In the genomic region with DNA sequence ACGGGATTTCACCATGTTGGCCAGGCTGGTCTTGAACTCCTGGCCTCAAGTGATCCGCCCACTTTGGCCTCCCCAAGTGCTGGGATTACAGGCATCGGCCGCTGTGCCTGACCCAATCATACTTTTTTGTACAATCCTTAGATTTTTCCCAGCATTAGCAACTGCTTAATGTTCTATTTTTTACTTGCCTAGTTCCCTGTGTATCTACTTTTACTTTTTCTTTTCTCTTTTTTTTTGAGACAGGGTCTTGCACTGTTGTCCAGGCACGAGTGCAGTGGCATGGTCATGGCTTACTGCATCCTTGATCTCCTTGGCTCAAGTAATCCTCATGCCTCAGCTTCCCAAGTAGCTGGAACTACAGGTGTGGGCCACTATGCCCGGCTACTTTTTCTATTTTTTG, we compare ENCODE assay signal across 15 cellular contexts. TPM values are rescaled to one million over a fixed set of nuclear protein-coding genes. Genes with fewer than 3 reads are reported as not detected.
DNase-seq lines count a peak whose midpoint lies in the region; ATAC-seq, FAIRE-seq and TF ChIP-seq lines count a peak whose summit lies in the region.
"Had no signal": no experiment of that assay in that cellular context is flagged by ENCODE, and none has a peak within 500 bp of the region (broad histone marks: within the 10 kb centered on the region; RNA-seq: fewer than 3 reads in every experiment).

No MANE protein-coding gene starts in this region.

- H4K20me1 ChIP-seq in HepG2 (ENCODE audit: insufficient read depth, low read length): peaks cover 21% of the 10 kb centered on the region
- peaks cover 57% of the 10 kb centered on the region for H4K20me1 ChIP-seq in OCI-LY7 (ENCODE audit: insufficient read depth, low read length)

- H3K9me2 ChIP-seq in OCI-LY7 (ENCODE audit: insufficient read depth, low read length): no peaks in the 10 kb centered on the region

- H3K4me2 ChIP-seq in HepG2 (ENCODE audit: low read depth, low read length) (no peak overlapping the region), OCI-LY7 (ENCODE audit: low read length) (peak overlapping the region; percentile 89)

- H3K4me1 Mint-ChIP-seq in endodermal cell (peaks cover 45% of the 10 kb centered on the region), type B pancreatic cell (ENCODE audit: unreplicated experiment) (peaks cover 41% of the 10 kb centered on the region)

- H3K4me3 Mint-ChIP-seq in endodermal cell: no peak overlapping the region
- peak overlapping the region; percentile 44 for H3K4me3 Mint-ChIP-seq in type B pancreatic cell

- H3K27ac ChIP-seq in HepG2 (ENCODE audit: extremely low read length, insufficient read depth, low read length): no peak overlapping the region
- H3K27ac ChIP-seq in right lobe of liver: no peak overlapping the region
- H3K27ac ChIP-seq in OCI-LY7 (ENCODE audit: low read depth, low read length, poor library complexity, severe bottlenecking): peak overlapping the region; percentile 56
- H3K27ac ChIP-seq in endodermal cell (ENCODE audit: low read depth, low read length): no peak overlapping the region

- FAIRE-seq in HepG2 (lab: Jason Lieb, UNC): no peak

- H3K9ac ChIP-seq in HepG2 (ENCODE audit: insufficient read depth, low read depth, low read length) (no peak overlapping the region), endodermal cell (ENCODE audit: extremely low read depth, low read length, poor library complexity, severe bottlenecking) (no peak overlapping the region)

- DNase-seq in HepG2 (ENCODE audit: low spot score): no peak
- DNase-seq in right lobe of liver: no peak
- no peak for DNase-seq in OCI-LY7 (ENCODE audit: low spot score)
- DNase-seq in endodermal cell: peak; percentile 35
- no peak for DNase-seq in type B pancreatic cell (ENCODE audit: extremely low spot score, unreplicated experiment)
- no peak for DNase-seq in NCI-H446 (lab: John Stamatoyannopoulos, UW)
- no peak for DNase-seq in NCI-H1436 (lab: John Stamatoyannopoulos, UW)
- DNase-seq: BE2C; NCI-H1436 treated with DMSO at 0.1 percent for 48 hours; NCI-H748 treated with DMSO at 0.1 percent for 48 hours; right cardiac atrium; SIG-M5; stimulated activated CD4-positive, alpha-beta T cell treated with anti-CD3 and anti-CD28 coated beads, Interleukin-4, amount 100 ng/mL, for 4 hours had no signal

- H3K9me3 ChIP-seq in HepG2 (ENCODE audit: low read length) (no peaks in the 10 kb centered on the region), right lobe of liver (no peaks in the 10 kb centered on the region), OCI-LY7 (ENCODE audit: low read length) (peaks cover 7% of the 10 kb centered on the region; the same call in 1 of the 2 replicates), endodermal cell (ENCODE audit: control insufficient read depth, low read length) (no peaks in the 10 kb centered on the region)
- H3K9me3 ChIP-seq: BE2C had no signal

- H3K79me2 ChIP-seq in HepG2 (ENCODE audit: insufficient read depth, low read length) (peaks cover 96% of the 10 kb centered on the region), OCI-LY7 (ENCODE audit: insufficient read depth, low read depth, low read length) (peaks cover 100% of the 10 kb centered on the region)

- H3K4me1 ChIP-seq in HepG2 (ENCODE audit: insufficient read depth, low read length) (peaks cover 61% of the 10 kb centered on the region), right lobe of liver (peaks cover 0 to 31% (median 5%) of the 10 kb centered on the region in 4 donors), OCI-LY7 (ENCODE audit: insufficient read depth, low read length, poor library complexity, severe bottlenecking) (peaks cover 63% of the 10 kb centered on the region), endodermal cell (ENCODE audit: control insufficient read depth, insufficient read depth, low read length) (peaks cover 6% of the 10 kb centered on the region)

- BruUV-seq in HepG2 (replicated peaks; lab: Mats Ljungman, UMichigan) (no TSS peak), OCI-LY7 (replicated peaks; lab: Mats Ljungman, UMichigan) (no TSS peak)

- ATAC-seq in HepG2 (no peak), right lobe of liver (no peak), HG03432 (IDR thresholded peaks at IDR 0.05; ENCODE audit: unreplicated experiment) (no peak)
- ATAC-seq: right cardiac atrium had no signal

- TF ChIP-seq EP300 in HepG2 (IDR thresholded peaks at IDR 0.05; ENCODE audit: low read depth in 2 of 2, low read length in 2 of 2) (no peak), HepG2 (CRISPR knock-in tag; IDR thresholded peaks at IDR 0.05; ENCODE audit: borderline replicate concordance) (no peak)

- CTCF ChIA-PET in HepG2 (lab: Yijun Ruan, JAX; ENCODE audit: low intra/inter-chr PET ratio, low total read pairs) (no interaction called here), OCI-LY7 (lab: Charles Lee; ENCODE audit: unreplicated experiment) (interaction anchor here (1.0 to 1.8 kb wide), 3 partner anchors 74 to 107 kb away, joined by 4 to 7 read pairs (median 4); a partner anchor contains a TSS)

- no peak for TF ChIP-seq POLR2A in HepG2 (IDR thresholded peaks at IDR 0.05; ENCODE audit: insufficient read depth in 1 of 2, low read depth in 2 of 2, low read length in 2 of 2)
- no peak for TF ChIP-seq POLR2A in right lobe of liver (IDR thresholded peaks at IDR 0.05)

- peaks cover 12% of the 10 kb centered on the region for H3K36me3 Mint-ChIP-seq in endodermal cell (ENCODE audit: low read depth)
- H3K36me3 Mint-ChIP-seq in type B pancreatic cell: no peaks in the 10 kb centered on the region

- 89% methylated on average over 6 of the region's 6 CpGs for WGBS in HepG2 (ENCODE audit: low lambda C conversion rate)
- 69% methylated on average over 5 of the region's 6 CpGs for WGBS in right lobe of liver (ENCODE audit: insufficient coverage, low coverage, low lambda C conversion rate, missing lambda C conversion rate)
- WGBS in endodermal cell (ENCODE audit: insufficient coverage in 1 of 2, insufficient read length in 1 of 2), 2 experiments: 93 to 95% methylated on average over 5 to 6 of the region's 6 CpGs

- H3K27me3 ChIP-seq in HepG2 (ENCODE audit: control insufficient read depth in 1 of 2, insufficient read depth in 2 of 2, low read length in 2 of 2): peaks cover 0 to 3% of the 10 kb centered on the region in 2 experiments; a peak in 1 of 5 replicates
- H3K27me3 ChIP-seq in right lobe of liver: no peaks in the 10 kb centered on the region
- no peaks in the 10 kb centered on the region for H3K27me3 ChIP-seq in endodermal cell (ENCODE audit: control insufficient read depth, insufficient read depth, low read length, poor library complexity, severe bottlenecking)
- H3K27me3 ChIP-seq: BE2C had no signal

- H3K9me3 Mint-ChIP-seq in endodermal cell (no peaks in the 10 kb centered on the region), type B pancreatic cell (no peaks in the 10 kb centered on the region)
- H3K9me3 Mint-ChIP-seq: activated T-helper 1 cell treated with anti-CD3 and anti-CD28 coated beads, Interleukin-12 subunit alpha, Interleukin-12 subunit beta, Interleukin-2, Interleukin-4 antibody, amounts not matched to agents 30 ng/mL and 10 ng/mL and 1 ng/mL, durations not matched to agents 14 hours and 24 hours and 36 hours had no signal

- H2AFZ ChIP-seq in HepG2 (ENCODE audit: low read length): no peak overlapping the region
- H2AFZ ChIP-seq in OCI-LY7 (ENCODE audit: low read length): no peak overlapping the region

- H3K27me3 Mint-ChIP-seq in endodermal cell (ENCODE audit: insufficient read depth): no peaks in the 10 kb centered on the region
- no peaks in the 10 kb centered on the region for H3K27me3 Mint-ChIP-seq in type B pancreatic cell

- H3K4me3 ChIP-seq in HepG2 (replicated peaks in 1 of 3; ENCODE audit: insufficient read depth in 1 of 3, low read depth in 2 of 3, low read length in 3 of 3) (no peak overlapping the region), right lobe of liver (no peak overlapping the region), OCI-LY7 (ENCODE audit: low read depth, low read length, poor library complexity, severe bottlenecking) (peak overlapping the region; percentile 69), endodermal cell (ENCODE audit: low read length) (no peak overlapping the region)

- H3K36me3 ChIP-seq in HepG2 (replicated peaks in 1 of 2; ENCODE audit: control insufficient read depth in 1 of 2, insufficient read depth in 2 of 2, low read length in 2 of 2) (peaks cover 2 to 16% of the 10 kb centered on the region in 2 experiments; a peak in 2 of 5 replicates), right lobe of liver (peaks cover 0 to 3% (median 0%) of the 10 kb centered on the region in 4 donors), OCI-LY7 (ENCODE audit: insufficient read depth, low read length) (peaks cover 73% of the 10 kb centered on the region), endodermal cell (ENCODE audit: control insufficient read depth, insufficient read depth, low read length) (peaks cover 14% of the 10 kb centered on the region)

- peak overlapping the region; percentile 35 for H3K27ac Mint-ChIP-seq in endodermal cell
- H3K27ac Mint-ChIP-seq in type B pancreatic cell: peak overlapping the region; percentile 88

- in situ Hi-C loops in HepG2 (cut with HindIII; ENCODE audit: extremely low pct_ligation_motif_present, low pct_unique_long_range_greater_than_20kb): no loop called here

- TF ChIP-seq CTCF in HepG2 (CRISPR knock-in tag; IDR thresholded peaks at IDR 0.05) (no peak), right lobe of liver (IDR thresholded peaks at IDR 0.05) (no peak), OCI-LY7 (conservative IDR thresholded peaks at IDR 0.05; ENCODE audit: low read length) (no peak), endodermal cell (conservative IDR thresholded peaks at IDR 0.05) (no peak), type B pancreatic cell (conservative IDR thresholded peaks at IDR 0.05) (no peak)

- intact Hi-C loops in HepG2 (cut with micrococcal nuclease; ENCODE audit: unreplicated experiment): no loop called here
- intact Hi-C loops in right lobe of liver (cut with DNase I): no loop called here
- intact Hi-C loops in OCI-LY7 (cut with micrococcal nuclease; ENCODE audit: unreplicated experiment): no loop called here

- TF ChIP-seq RAD21 in HepG2 (CRISPR knock-in tag; IDR thresholded peaks at IDR 0.05): no peak

- POLR2A ChIA-PET in HepG2 (lab: Yijun Ruan, JAX) (interaction anchor here (0.8 to 4.0 kb wide), 4 partner anchors 10 to 126 kb away, joined by 3 to 51 read pairs (median 16); a partner anchor contains a TSS), OCI-LY7 (lab: Charles Lee) (interaction anchor here (0.6 to 6.1 kb wide), 21 partner anchors 10 to 107 kb away, joined by 3 to 55 read pairs (median 6); a partner anchor contains a TSS)

RNA-seq across cellular contexts. Expression of a gene that starts 9.5 kb away (rescaled TPM):
- total RNA-seq in HepG2 (2016; rRNA removed; fragmentation: Illumina TruSeq; extraction: Trizol) (92.3 and 95.7 TPM in 2 replicates), right lobe of liver (10 to 100 TPM; 42.4 to 70.5 (median 53.8) TPM), OCI-LY7 (2022) (294 and 308 TPM in 2 replicates), endodermal cell (10 to 100 TPM; 85.5 to 86.6 TPM), type B pancreatic cell (ENCODE audit: low replicate concordance) (65.3 and 76.0 TPM in 2 replicates)
- 9.5 and 11.4 TPM in 2 replicates for total RNA-seq in HepG2 (2016; cell fraction: cytosol; rRNA removed; fragmentation: Illumina TruSeq; extraction: Trizol; ENCODE audit: low read depth)
- total RNA-seq in HepG2 (2016; cell fraction: insoluble cytoplasmic fraction; rRNA removed; fragmentation: Illumina TruSeq; extraction: Trizol): 81.8 and 96.0 TPM in 2 replicates
- total RNA-seq in HepG2 (2016; cell fraction: membrane; rRNA removed; fragmentation: Illumina TruSeq; extraction: Trizol): 34.4 and 43.9 TPM in 2 replicates
- 44.5 and 52.3 TPM in 2 replicates for total RNA-seq in HepG2 (2016; cell fraction: nucleus; rRNA removed; fragmentation: Illumina TruSeq; extraction: Trizol)
- polyA plus RNA-seq in HepG2 (2011; rRNA removed): 67.9 and 84.6 TPM in 2 replicates
- 65.4 and 67.1 TPM in 2 replicates for polyA plus RNA-seq in HepG2 (2011; cell fraction: cytosol; rRNA removed)
- polyA plus RNA-seq in HepG2 (2011; cell fraction: nucleus; rRNA removed): 28.7 and 29.6 TPM in 2 replicates
- 66.8 and 70.9 TPM in 2 replicates for polyA plus RNA-seq in HepG2 (2012)
- 13.1 and 18.8 TPM in 2 replicates for polyA plus RNA-seq in HepG2 (2016; cell fraction: cytosol; fragmentation: Illumina TruSeq; extraction: Trizol; ENCODE audit: low read depth)
- polyA plus RNA-seq in HepG2 (2016; cell fraction: insoluble cytoplasmic fraction; fragmentation: Illumina TruSeq; extraction: Trizol; ENCODE audit: low read depth): 142 and 160 TPM in 2 replicates
- 28.8 and 38.8 TPM in 2 replicates for polyA plus RNA-seq in HepG2 (2016; cell fraction: membrane; fragmentation: Illumina TruSeq; extraction: Trizol; ENCODE audit: low read depth)
- polyA plus RNA-seq in HepG2 (2016; cell fraction: nucleus; fragmentation: Illumina TruSeq; extraction: Trizol; ENCODE audit: insufficient read depth, low read depth): 76.0 and 89.2 TPM in 2 replicates
- polyA minus RNA-seq in HepG2 (2011; rRNA and poly(A)+ RNA removed; ENCODE audit: low replicate concordance): 55.3 and 73.1 TPM in 2 replicates
- 26.1 and 30.8 TPM in 2 replicates for polyA minus RNA-seq in HepG2 (2011; cell fraction: cytosol; rRNA and poly(A)+ RNA removed)
- polyA minus RNA-seq in HepG2 (2011; cell fraction: nucleus; rRNA and poly(A)+ RNA removed): 44.4 and 46.2 TPM in 2 replicates
- total RNA-seq in OCI-LY7 (2014; rRNA removed; shearing (Covaris generic)): 240 and 244 TPM in 2 replicates
- polyA plus RNA-seq in endodermal cell (2013, experiment 1 of 2): 68.0 TPM
- 56.4 TPM for polyA plus RNA-seq in endodermal cell (2013, experiment 2 of 2)
